Comparison of ENCODE assay signal across 10 cellular contexts in genomic region chr5:124888050-124888506, GRCh38.
DNase-seq lines count a peak whose midpoint lies in the region; ATAC-seq and TF ChIP-seq lines count a peak whose summit lies in the region.
"Had no signal": no experiment of that assay in that cellular context is flagged by ENCODE, and none has a peak within 500 bp of the region (broad histone marks: within the 10 kb centered on the region; RNA-seq: fewer than 3 reads in every experiment).

No MANE protein-coding gene starts in this region.

- no peak for ATAC-seq in GM18502 (IDR thresholded peaks at IDR 0.05; ENCODE audit: poor library complexity, unreplicated experiment)
- ATAC-seq in HG03565 (IDR thresholded peaks at IDR 0.05; ENCODE audit: unreplicated experiment) = no peak
- ATAC-seq: activated CD8-positive, alpha-beta T cell treated with anti-CD3 and anti-CD28 coated beads for 36 hours; stimulated activated naive CD8-positive, alpha-beta T cell treated with anti-CD3 and anti-CD28 coated beads, Interleukin-15, amount 100 ng/mL, for 72 hours had no signal

- peak overlapping the region; percentile 79 for H3K27ac ChIP-seq in VCaP
- no peak overlapping the region for H3K27ac ChIP-seq in coronary artery

- DNase-seq in Caki2 (ENCODE audit: low read depth) (peak; percentile 62), NAMALWA (ENCODE audit: low spot score) (peak; percentile 35), medulla oblongata (ENCODE audit: extremely low spot score) (peak; percentile 41), GOT3 (lab: John Stamatoyannopoulos, UW) (no peak), coronary artery (ENCODE audit: low spot score) (no peak)
- DNase-seq: activated CD8-positive, alpha-beta T cell treated with anti-CD3 and anti-CD28 coated beads for 36 hours; stimulated activated naive CD8-positive, alpha-beta T cell treated with anti-CD3 and anti-CD28 coated beads, Interleukin-15, amount 100 ng/mL, for 72 hours had no signal

- in situ Hi-C loops in Caki2 (cut with HindIII; ENCODE audit: low pct_unique_long_range_greater_than_20kb, low sequenced_read_pairs) = no loop called here

- no peak overlapping the region for H3K4me3 ChIP-seq in coronary artery

- TF ChIP-seq CTCF in VCaP (conservative IDR thresholded peaks at IDR 0.05) (peak; percentile 57; the same call in 1 of the 2 replicates), coronary artery (IDR thresholded peaks at IDR 0.05) (no peak)

Comparison
In these comparisons a context has a peak if more than half of its experiments do, and no peak if none do; other contexts are left out.
1. DNase-seq: peak in Caki2 (single experiment), NAMALWA (single experiment) and medulla oblongata (single experiment); none in GOT3 (single experiment) and coronary artery (single experiment).